21 cellular contexts compared by ENCODE assay signal in the genomic region with DNA sequence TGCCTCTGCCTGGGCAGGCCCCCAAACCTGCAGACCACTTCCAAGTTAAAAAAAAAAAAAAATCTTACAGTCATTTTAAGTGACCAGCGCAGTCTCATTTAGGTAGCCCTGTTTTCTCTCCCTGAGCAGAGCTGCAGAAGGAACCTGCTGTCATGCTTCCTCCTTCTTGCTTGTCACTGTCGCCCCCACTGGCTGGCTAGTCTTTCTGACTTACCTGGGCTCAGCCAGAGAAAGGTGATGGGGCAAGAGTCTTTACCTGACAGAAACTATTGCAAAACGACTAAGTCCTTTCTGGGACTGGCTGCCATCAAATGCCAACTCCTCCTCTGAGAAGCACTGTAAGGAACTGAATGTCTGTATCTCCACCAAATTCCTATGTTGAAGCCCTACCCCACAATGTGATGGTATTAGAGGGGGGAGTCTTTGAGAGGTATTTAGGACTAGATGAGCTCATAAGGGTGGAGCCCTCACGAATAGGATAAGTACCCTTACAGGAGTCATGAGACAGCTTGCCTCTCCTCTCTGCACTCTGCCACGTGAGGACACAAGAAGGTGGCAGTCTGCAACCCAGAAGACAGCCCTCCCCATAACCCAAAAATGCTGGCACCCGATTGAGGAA. TPM values are rescaled to one million over a fixed set of nuclear protein-coding genes. Genes with fewer than 3 reads are reported as not detected.
A peak's percentile ranks its signal among the peaks of the same experiment; 100 is the strongest.
DNase-seq lines count a peak whose midpoint lies in the region; ATAC-seq, FAIRE-seq and TF ChIP-seq lines count a peak whose summit lies in the region.
"Had no signal": no experiment of that assay in that cellular context is flagged by ENCODE, and none has a peak within 500 bp of the region (broad histone marks: within the 10 kb centered on the region; RNA-seq: fewer than 3 reads in every experiment).

No MANE protein-coding gene starts in this region.

- H3K4me1 ChIP-seq in GM23338 (ENCODE audit: insufficient read depth): no peaks in the 10 kb centered on the region
- H3K4me1 ChIP-seq in H1 (replicated peaks in 1 of 4; ENCODE audit: control insufficient read depth in 3 of 4, insufficient read depth in 4 of 4, low read length in 3 of 4): no peaks in the 10 kb centered on the region
- peaks cover 0 to 6% of the 10 kb centered on the region in 2 donors for H3K4me1 ChIP-seq in lung (ENCODE audit: control insufficient read depth in 2 of 2, insufficient read depth in 2 of 2, low read length in 2 of 2)
- no peaks in the 10 kb centered on the region for H3K4me1 ChIP-seq in psoas muscle
- H3K4me1 ChIP-seq: SJCRH30 had no signal

- H3K9me2 ChIP-seq in GM23338 (ENCODE audit: insufficient read depth): no peaks in the 10 kb centered on the region

- no peak for TF ChIP-seq EP300 in H1 (IDR thresholded peaks at IDR 0.05; ENCODE audit: borderline replicate concordance in 1 of 2, low read depth in 2 of 2, low read length in 2 of 2)

- no peak overlapping the region for H4K91ac ChIP-seq in H1 (replicated peaks; ENCODE audit: insufficient read length, low read length)

- H3K27ac ChIP-seq in GM23338 (ENCODE audit: low read depth): no peak overlapping the region
- no peak overlapping the region for H3K27ac ChIP-seq in H1 (ENCODE audit: low read depth, low read length)
- H3K27ac ChIP-seq in lung (ENCODE audit: low read depth in 1 of 2, low read length in 1 of 2): no peak overlapping the region
- no peak overlapping the region for H3K27ac ChIP-seq in psoas muscle
- H3K27ac ChIP-seq: BLaER1 treated with 17β-estradiol and CSF1 and Interleukin-3, amounts not matched to agents 10 nM and 100 nM; SJCRH30 had no signal

- intact Hi-C loops in psoas muscle (cut with DNase I): no loop called here

- no peak overlapping the region for H3K23ac ChIP-seq in H1 (ENCODE audit: insufficient read length)

- TF ChIP-seq CTCF in GM23338 (conservative IDR thresholded peaks at IDR 0.05; ENCODE audit: low read depth in 2 of 2) (peak in 1 of 2 experiments; percentile 63; a peak in 3 of 4 replicates), H1 (IDR thresholded peaks at IDR 0.05; ENCODE audit: control extremely low read depth in 1 of 3, insufficient read depth in 1 of 3, low read depth in 1 of 3, low read length in 3 of 3) (peak in 2 of 3 experiments; percentile 26 to 37; a peak in 2 of 4 replicates), lung (IDR thresholded peaks at IDR 0.05; ENCODE audit: control extremely low read depth, extremely low read depth) (no peak), mesothelial cell of epicardium (IDR thresholded peaks at IDR 0.05; ENCODE audit: unreplicated experiment) (no peak), psoas muscle (IDR thresholded peaks at IDR 0.05) (no peak)

- H3F3A ChIP-seq in GM23338 (replicated peaks; ENCODE audit: low read depth): no peaks in the 10 kb centered on the region

- no peaks in the 10 kb centered on the region for H3K36me3 ChIP-seq in GM23338 (ENCODE audit: insufficient read depth)
- no peaks in the 10 kb centered on the region for H3K36me3 ChIP-seq in H1 (ENCODE audit: control insufficient read depth in 2 of 4, insufficient read depth in 4 of 4, low read length in 3 of 4)
- no peaks in the 10 kb centered on the region for H3K36me3 ChIP-seq in lung (ENCODE audit: control insufficient read depth in 2 of 2, insufficient read depth in 2 of 2, low read length in 2 of 2)
- no peaks in the 10 kb centered on the region for H3K36me3 ChIP-seq in psoas muscle (ENCODE audit: insufficient read depth in 1 of 2, low read depth in 1 of 2)
- H3K36me3 ChIP-seq: BLaER1 treated with 17β-estradiol and CSF1 and Interleukin-3, amounts not matched to agents 10 nM and 100 nM had no signal

- H3K9me3 ChIP-seq in H1 (ENCODE audit: insufficient read depth in 2 of 2, low read depth in 1 of 2, low read length in 1 of 2) (no peaks in the 10 kb centered on the region), lung (ENCODE audit: control insufficient read depth in 2 of 2, insufficient read depth in 1 of 2, low read length in 1 of 2) (no peaks in the 10 kb centered on the region), psoas muscle (no peaks in the 10 kb centered on the region)

- H3K27ac Mint-ChIP-seq in GM23338 (no peak overlapping the region), mesothelial cell of epicardium (no peak overlapping the region)
- H3K27ac Mint-ChIP-seq: CD8-positive, alpha-beta memory T cell; IgD-negative memory B cell had no signal

- H3K23me2 ChIP-seq in H1 (ENCODE audit: low read depth, low read length): no peaks in the 10 kb centered on the region

- H4K5ac ChIP-seq in H1 (ENCODE audit: insufficient read length, low read depth, low read length): no peak overlapping the region

- no peak overlapping the region for H3K4me3 ChIP-seq in GM23338
- H3K4me3 ChIP-seq in H1 (ENCODE audit: extremely low read depth in 1 of 4, insufficient read depth in 2 of 4, low read depth in 3 of 4, low read length in 4 of 4): no peak overlapping the region
- no peak overlapping the region for H3K4me3 ChIP-seq in lung
- no peak overlapping the region for H3K4me3 ChIP-seq in psoas muscle
- H3K4me3 ChIP-seq: BLaER1 treated with 17β-estradiol and CSF1 and Interleukin-3, amounts not matched to agents 10 nM and 100 nM; SJCRH30 had no signal

- H2BK120ac ChIP-seq in H1 (replicated peaks; ENCODE audit: low read depth, low read length): no peak overlapping the region

- no peaks in the 10 kb centered on the region for H3K36me3 Mint-ChIP-seq in GM23338 (ENCODE audit: low read depth)
- no peaks in the 10 kb centered on the region for H3K36me3 Mint-ChIP-seq in mesothelial cell of epicardium

- H3K79me1 ChIP-seq in H1 (ENCODE audit: low read depth, low read length): no peaks in the 10 kb centered on the region

- H3K9me3 Mint-ChIP-seq in GM23338 (no peaks in the 10 kb centered on the region), mesothelial cell of epicardium (peaks cover 4% of the 10 kb centered on the region)

- H3K4me3 Mint-ChIP-seq in GM23338: no peak overlapping the region
- no peak overlapping the region for H3K4me3 Mint-ChIP-seq in mesothelial cell of epicardium
- H3K4me3 Mint-ChIP-seq: CD8-positive, alpha-beta memory T cell; IgD-negative memory B cell had no signal

- WGBS in H1 (ENCODE audit: extremely low coverage in 1 of 2, insufficient coverage in 1 of 2, insufficient read length in 1 of 2, insufficient replicate concordance in 2 of 2, low coverage in 1 of 2, low lambda C conversion rate in 2 of 2, missing lambda C conversion rate in 1 of 2), 2 experiments: 69% methylated on average over 6 of the region's 6 CpGs; no CpG with 5 or more reads in 1 of the 2 experiments
- WGBS in lung, 2 donors: 60 to 69% methylated on average over 6 of the region's 6 CpGs
- WGBS in psoas muscle, 3 donors: 70 to 78% (median 76%) methylated on average over 6 of the region's 6 CpGs

- FAIRE-seq in H1 (lab: Jason Lieb, UNC): no peak
- FAIRE-seq: D721Med, GM12891, GM19239 had no signal

- peaks cover 8% of the 10 kb centered on the region for H3K27me3 Mint-ChIP-seq in GM23338 (ENCODE audit: insufficient read depth, low read depth, poor library complexity)
- peaks cover 70% of the 10 kb centered on the region for H3K27me3 Mint-ChIP-seq in mesothelial cell of epicardium (ENCODE audit: low read depth)

- H4K8ac ChIP-seq in H1 (ENCODE audit: extremely low read depth, insufficient read depth, low read length): no peak overlapping the region

- peak; percentile 68 for DNase-seq in GM23338 (ENCODE audit: low spot score)
- peak; percentile 12 for DNase-seq in HT-29 (ENCODE audit: low spot score)
- no peak for DNase-seq in H1 (ENCODE audit: low read depth in 1 of 2, low spot score in 2 of 2)
- DNase-seq in lung (ENCODE audit: low spot score): peak; percentile 46
- no peak for DNase-seq in mesothelial cell of epicardium (ENCODE audit: low spot score in 2 of 2, unreplicated experiment in 2 of 2)
- no peak for DNase-seq in psoas muscle
- DNase-seq: CD8-positive, alpha-beta memory T cell; Karpas-422; MM.1S; NCI-H1092; NCI-H1436 treated with DMSO at 0.1 percent for 48 hours; NCI-H2081; NCI-H510A; NCI-H774; SJCRH30 had no signal

- H3K4ac ChIP-seq in H1 (replicated peaks; ENCODE audit: insufficient read length, low read depth, low read length): no peak overlapping the region

- no peaks in the 10 kb centered on the region for H3K79me2 ChIP-seq in GM23338 (replicated peaks; ENCODE audit: insufficient read depth)
- H3K79me2 ChIP-seq in H1 (ENCODE audit: control insufficient read depth in 1 of 2, insufficient read depth in 2 of 2, low read length in 2 of 2): no peaks in the 10 kb centered on the region

- TF ChIP-seq POLR2A in H1 (IDR thresholded peaks at IDR 0.05; ENCODE audit: control extremely low read depth in 1 of 2, low read depth in 2 of 2, low read length in 2 of 2): no peak

- no peak overlapping the region; the same call in 1 of the 2 replicates for H2BK15ac ChIP-seq in H1 (ENCODE audit: low read length)

- CTCF ChIA-PET in H1 (lab: Charles Lee; ENCODE audit: partially characterized antibody): interaction anchor here (0.6 to 2.5 kb wide), 5 partner anchors 8 to 424 kb away, joined by 3 to 12 read pairs (median 4); no protein-coding TSS in a partner anchor

- H3K14ac ChIP-seq in H1 (ENCODE audit: insufficient read length): no peak overlapping the region

- no peak overlapping the region for H3K18ac ChIP-seq in H1 (ENCODE audit: extremely low read depth, low read length)

- no peak overlapping the region for H3K56ac ChIP-seq in H1 (replicated peaks; ENCODE audit: insufficient read length, low read depth, low read length)

- H3K4me2 ChIP-seq in GM23338: no peak overlapping the region
- no peak overlapping the region for H3K4me2 ChIP-seq in H1 (ENCODE audit: insufficient read depth in 1 of 2, low read depth in 2 of 2, low read length in 2 of 2)
- H3K4me2 ChIP-seq: BLaER1 treated with 17β-estradiol and CSF1 and Interleukin-3, amounts not matched to agents 10 nM and 100 nM had no signal

- TF ChIP-seq RAD21 in H1 (IDR thresholded peaks at IDR 0.05 in 1 of 2, conservative IDR thresholded peaks at IDR 0.05 in 1 of 2; ENCODE audit: low read depth in 2 of 2, low read length in 2 of 2): peak; percentile 41 to 50; a peak in 3 of 4 replicates

- no peak overlapping the region for H2BK20ac ChIP-seq in H1 (ENCODE audit: low read length)

- H3K27me3 ChIP-seq in GM23338 (ENCODE audit: insufficient read depth) (peaks cover 25% of the 10 kb centered on the region), H1 (replicated peaks in 1 of 4; ENCODE audit: control insufficient read depth in 3 of 4, extremely low read depth in 1 of 4, insufficient read depth in 3 of 4, low read length in 3 of 4) (peaks cover 0 to 3% (median 2%) of the 10 kb centered on the region in 4 experiments; a peak in 4 of 7 replicates), lung (ENCODE audit: control insufficient read depth, insufficient read depth) (no peaks in the 10 kb centered on the region), psoas muscle (ENCODE audit: insufficient read depth in 3 of 3, low read length in 2 of 3) (no peaks in the 10 kb centered on the region)

- POLR2A ChIA-PET in H1 (lab: Charles Lee; ENCODE audit: partially characterized antibody): interaction anchor here (1.4 kb wide), 1 partner anchor 73 kb away, joined by 3 read pairs; no protein-coding TSS in a partner anchor

- H2BK12ac ChIP-seq in H1 (ENCODE audit: low read depth, low read length): no peak overlapping the region

- H2BK5ac ChIP-seq in H1 (ENCODE audit: low read depth, low read length): no peak overlapping the region

- H2AFZ ChIP-seq in GM23338 (no peak overlapping the region), H1 (ENCODE audit: low read length) (no peak overlapping the region)

- no peak overlapping the region for H3K9ac ChIP-seq in H1 (replicated peaks in 1 of 4; ENCODE audit: extremely low read depth in 1 of 4, low read depth in 3 of 4, low read length in 3 of 4)
- H3K9ac ChIP-seq: BLaER1 treated with 17β-estradiol and CSF1 and Interleukin-3, amounts not matched to agents 10 nM and 100 nM had no signal

- no peaks in the 10 kb centered on the region for H4K20me1 ChIP-seq in GM23338 (replicated peaks; ENCODE audit: insufficient read depth)
- no peaks in the 10 kb centered on the region for H4K20me1 ChIP-seq in H1 (replicated peaks in 1 of 2; ENCODE audit: control insufficient read depth in 1 of 2, insufficient read depth in 2 of 2, low read length in 2 of 2)
- H4K20me1 ChIP-seq: BLaER1 treated with 17β-estradiol and CSF1 and Interleukin-3, amounts not matched to agents 10 nM and 100 nM had no signal

- no peak overlapping the region for H2AK5ac ChIP-seq in H1 (ENCODE audit: low read depth, low read length)

- ATAC-seq in GM23338 (peak; percentile 59), lung (ENCODE audit: insufficient read depth, low FRiP score) (peak; percentile 20), HG02885 (IDR thresholded peaks at IDR 0.05; ENCODE audit: poor library complexity, unreplicated experiment) (no peak), psoas muscle (no peak)

- H3K4me1 Mint-ChIP-seq in GM23338 (peaks cover 12% of the 10 kb centered on the region; the same call in 2 of the 3 replicates), mesothelial cell of epicardium (peaks cover 8% of the 10 kb centered on the region)

RNA-seq across cellular contexts. Expression of gene SHC3, which starts 58.4 kb away (rescaled TPM):
- total RNA-seq in GM23338 (2014; rRNA removed; shearing (Covaris generic)): 2.5 and 2.9 TPM in 2 replicates
- polyA plus RNA-seq in GM23338 (2016; fragmentation: Nextera tagmentation; extraction: Ambion mirVana) (1.1 and 1.3 TPM in 2 replicates), H1 (2011; rRNA removed) (1.2 and 1.4 TPM in 2 replicates), lung (1 to 10 TPM; 1.8 to 4.2 TPM), psoas muscle (under 1 TPM; 0.04 to 0.39 (median 0.08) TPM)
- total RNA-seq in HT-29 (2014; rRNA removed; shearing (Covaris generic)): 0.18 and 0.23 TPM in 2 replicates
- 7.1 and 8.4 TPM in 2 replicates for total RNA-seq in H1 (2021; fragmentation: NEBNext Ultra II Directional; extraction: Animal tissue kit (Norgen Biotek cat#: 25700))
- 1.6 TPM for polyA plus RNA-seq in H1 (2011; cell fraction: cytosol; rRNA removed)
- polyA plus RNA-seq in H1 (2011; cell fraction: nucleus; rRNA removed): 3.4 TPM
- 1.6 to 3.0 TPM (median 2.4 TPM) in 4 replicates for polyA plus RNA-seq in H1 (2012, experiment 1 of 2)
- polyA plus RNA-seq in H1 (2012, experiment 2 of 2): 1.5 TPM
- polyA plus RNA-seq in H1 (2013, experiment 1 of 2): 4.1 TPM
- polyA plus RNA-seq in H1 (2013, experiment 2 of 2): 4.5 TPM
- polyA minus RNA-seq in H1 (2011; rRNA and poly(A)+ RNA removed): 3.2 and 3.8 TPM in 2 replicates
- 2.1 TPM for polyA minus RNA-seq in H1 (2011; cell fraction: cytosol; rRNA and poly(A)+ RNA removed)
- 3.4 TPM for polyA minus RNA-seq in H1 (2011; cell fraction: nucleus; rRNA and poly(A)+ RNA removed)
- total RNA-seq in lung (10 to 100 TPM in 1 of 2 donors, 1 to 10 TPM in 1; 3.8 to 19.2 TPM), mesothelial cell of epicardium (2.1 to 2.9 TPM (median 2.1 TPM) in 3 replicates), psoas muscle (under 1 TPM; 0.12 to 0.71 (median 0.37) TPM)
- total RNA-seq: CD8-positive, alpha-beta memory T cell; SJCRH30 had no signal
- polyA plus RNA-seq: CD8-positive, alpha-beta memory T cell; IgD-negative memory B cell had no signal

Comparison
In these comparisons a context has a peak if more than half of its experiments do, and no peak if none do; other contexts are left out.
1. ATAC-seq: peak in GM23338 (single experiment) and lung (single experiment); none in HG02885 (single experiment) and psoas muscle (0 of 4).
2. DNase-seq: peak in GM23338 (single experiment), HT-29 (single experiment) and lung (single experiment); none in H1 (0 of 2), mesothelial cell of epicardium (0 of 2) and psoas muscle (0 of 2).
3. CTCF ChIP-seq: peak in H1 (2 of 3); none in lung (single experiment), mesothelial cell of epicardium (single experiment) and psoas muscle (single experiment).